Comparison of ENCODE assay signal across 8 cellular contexts in genomic region chr15:67870868-67871408, GRCh38. TPM values are rescaled to one million over a fixed set of nuclear protein-coding genes. Genes with fewer than 3 reads are reported as not detected.
"Had no signal": no experiment of that assay in that cellular context is flagged by ENCODE, and none has a peak within 500 bp of the region (broad histone marks: within the 10 kb centered on the region; RNA-seq: fewer than 3 reads in every experiment).

No MANE protein-coding gene starts in this region.

- FAIRE-seq: G401.6, GM12891, GM12892, GM18507, GM19239 had no signal

- DNase-seq: GDM1, GF-D8 had no signal

RNA-seq across cellular contexts. Expression of gene RNU6-1, which starts 31.1 kb away (rescaled TPM):
- total RNA-seq: G401 had no signal
